In genomic region chr4:107253090-107253489, GRCh38 we compare ENCODE assay signal across 21 cellular contexts.
"Had no signal": no experiment of that assay in that cellular context is flagged by ENCODE, and none has a peak within 500 bp of the region (broad histone marks: within the 10 kb centered on the region; RNA-seq: fewer than 3 reads in every experiment).

No MANE protein-coding gene starts in this region.

- H3K36me3 ChIP-seq: left ventricle myocardium inferior, ovary, stomach, thyroid gland, transverse colon, upper lobe of left lung, vagina had no signal

- H3K4me3 ChIP-seq: left ventricle myocardium inferior, lung, ovary, stomach, testis, thyroid gland, transverse colon, upper lobe of left lung, vagina had no signal

- H3K27me3 ChIP-seq: ovary, stomach, testis, thyroid gland, transverse colon, upper lobe of left lung, vagina had no signal

- ATAC-seq: naive thymus-derived CD4-positive, alpha-beta T cell; natural killer cell treated with Interleukin-12 subunit alpha and Interleukin-12 subunit beta and Interleukin-15 and Interleukin-18, amount 100 ng/mL, for 72 hours; right cardiac atrium; sciatic nerve; stimulated activated naive B cell treated with anti-CD40 and anti-IgM and Interleukin-4, amounts not matched to agents 10 μg/mL and 1 μg/mL and 100 μg/mL, for 72 hours; stimulated activated naive CD8-positive, alpha-beta T cell treated with anti-CD3 and anti-CD28 coated beads, Interleukin-15, Interleukin-2, amounts not matched to agents 100 U/mL and 50 U/mL, for 24 hours had no signal

- H3K27ac ChIP-seq: left ventricle myocardium inferior, ovary, stomach, testis, thyroid gland, transverse colon, upper lobe of left lung, vagina had no signal

- H3K4me1 ChIP-seq: left ventricle myocardium inferior, stomach, testis, thyroid gland, upper lobe of left lung, vagina had no signal

- DNase-seq: islet precursor cell; left ventricle myocardium inferior; mesendoderm; naive thymus-derived CD4-positive, alpha-beta T cell; ovary; right cardiac atrium; stimulated activated CD4-positive, alpha-beta T cell treated with anti-CD3 and anti-CD28 coated beads, Interleukin-12 subunit alpha, Interleukin-12 subunit beta, amount 100 ng/mL, for 4 hours; stimulated activated CD4-positive, alpha-beta T cell treated with anti-CD3 and anti-CD28 coated beads, Interleukin-15, amount 100 ng/mL, for 24 hours; stimulated activated CD4-positive, alpha-beta T cell treated with anti-CD3 and anti-CD28 coated beads, Interleukin-2, amount 100 ng/mL, for 24 hours; stimulated activated CD4-positive, alpha-beta T cell treated with anti-CD3 and anti-CD28 coated beads, Interleukin-4, amount 100 ng/mL, for 1 hour; stimulated activated naive B cell treated with anti-CD40 and anti-IgM and Interleukin-4, amounts not matched to agents 10 μg/mL and 1 μg/mL and 100 μg/mL, for 72 hours; stimulated activated naive CD8-positive, alpha-beta T cell treated with anti-CD3 and anti-CD28 coated beads, Interleukin-15, Interleukin-2, amounts not matched to agents 100 U/mL and 50 U/mL, for 24 hours; stomach; testis; thyroid gland; transverse colon; upper lobe of left lung had no signal

- H3K9me3 ChIP-seq: left ventricle myocardium inferior, ovary, stomach, testis, thyroid gland, transverse colon, upper lobe of left lung, vagina had no signal
